In genomic region chr4:58502839-58503238, GRCh38 we compare ENCODE assay signal across 20 cellular contexts.
"Had no signal": no experiment of that assay in that cellular context is flagged by ENCODE, and none has a peak within 500 bp of the region (broad histone marks: within the 10 kb centered on the region; RNA-seq: fewer than 3 reads in every experiment).

No MANE protein-coding gene starts in this region.

- H3K27ac ChIP-seq: cardiac muscle cell, lower lobe of right lung, parathyroid adenoma, thyroid gland, upper lobe of right lung had no signal

- H3K79me2 ChIP-seq: parathyroid adenoma had no signal

- H3K4me3 ChIP-seq: cardiac muscle cell, lower lobe of right lung, thyroid gland, upper lobe of right lung had no signal

- H3K27me3 ChIP-seq: cardiac muscle cell, thyroid gland, upper lobe of right lung had no signal

- H3K4me1 Mint-ChIP-seq: activated naive CD4-positive, alpha-beta T cell treated with anti-CD3 and anti-CD28 coated beads, Interleukin-2, amount 10 ng/mL, durations not matched to agents 7 days and 5 days; naive B cell had no signal

- DNase-seq: activated CD4-positive, alpha-beta T cell treated with anti-CD3 and anti-CD28 coated beads for 4 hours; activated CD4-positive, alpha-beta T cell treated with anti-CD3 and anti-CD28 coated beads, Interleukin-2, amount 50 U/mL, for 48 hours; activated CD4-positive, CD25-positive, alpha-beta regulatory T cell; activated effector memory CD4-positive, alpha-beta T cell treated with Interleukin-2 at 50 U/mL for 16 hours; activated naive CD4-positive, alpha-beta T cell treated with anti-CD3 and anti-CD28 coated beads, Interleukin-2, amount 10 ng/mL, durations not matched to agents 7 days and 5 days; activated T-cell treated with anti-CD3 and anti-CD28 coated beads, Interleukin-2, amount 50 U/mL, for 48 hours; amygdala; lower lobe of right lung; naive B cell; nucleus accumbens; right cardiac atrium; stimulated activated CD4-positive, alpha-beta T cell treated with anti-CD3 and anti-CD28 coated beads, Interleukin-12 subunit alpha, Interleukin-12 subunit beta, amount 100 ng/mL, for 4 hours; stimulated activated CD4-positive, alpha-beta T cell treated with anti-CD3 and anti-CD28 coated beads, Interleukin-1b, Interleukin-23, amount 100 ng/mL, for 48 hours; substantia nigra; thyroid gland; upper lobe of right lung had no signal

- H3K4me1 ChIP-seq: lower lobe of right lung, parathyroid adenoma, thyroid gland, upper lobe of right lung had no signal

- H3K9me3 ChIP-seq: lower lobe of right lung, thyroid gland, upper lobe of right lung had no signal

- H2AFZ ChIP-seq: parathyroid adenoma had no signal

- H3K36me3 ChIP-seq: cardiac muscle cell, lower lobe of right lung, thyroid gland, upper lobe of right lung had no signal

- H3K9ac ChIP-seq: parathyroid adenoma had no signal

- H3K27me3 Mint-ChIP-seq: activated naive CD4-positive, alpha-beta T cell treated with anti-CD3 and anti-CD28 coated beads, Interleukin-2, amount 10 ng/mL, durations not matched to agents 7 days and 5 days; naive B cell; stimulated activated naive CD8-positive, alpha-beta T cell treated with anti-CD3 and anti-CD28 coated beads, Interleukin-15, Interleukin-2, amounts not matched to agents 100 ng/mL and 50 ng/mL, for 24 hours had no signal

- H3K27ac Mint-ChIP-seq: activated naive CD4-positive, alpha-beta T cell treated with anti-CD3 and anti-CD28 coated beads, Interleukin-2, amount 10 ng/mL, durations not matched to agents 7 days and 5 days; naive B cell; stimulated activated naive CD8-positive, alpha-beta T cell treated with anti-CD3 and anti-CD28 coated beads, Interleukin-15, Interleukin-2, amounts not matched to agents 100 ng/mL and 50 ng/mL, for 24 hours had no signal

- H3K4me3 Mint-ChIP-seq: activated naive CD4-positive, alpha-beta T cell treated with anti-CD3 and anti-CD28 coated beads, Interleukin-2, amount 10 ng/mL, durations not matched to agents 7 days and 5 days; naive B cell; stimulated activated naive CD8-positive, alpha-beta T cell treated with anti-CD3 and anti-CD28 coated beads, Interleukin-15, Interleukin-2, amounts not matched to agents 100 ng/mL and 50 ng/mL, for 24 hours had no signal

- ATAC-seq: left lobe of liver, lower lobe of right lung, right cardiac atrium, upper lobe of right lung had no signal

- H3K36me3 Mint-ChIP-seq: activated naive CD4-positive, alpha-beta T cell treated with anti-CD3 and anti-CD28 coated beads, Interleukin-2, amount 10 ng/mL, durations not matched to agents 7 days and 5 days; naive B cell had no signal
